Comparison of ENCODE assay signal across 1 cellular context in the genomic region with DNA sequence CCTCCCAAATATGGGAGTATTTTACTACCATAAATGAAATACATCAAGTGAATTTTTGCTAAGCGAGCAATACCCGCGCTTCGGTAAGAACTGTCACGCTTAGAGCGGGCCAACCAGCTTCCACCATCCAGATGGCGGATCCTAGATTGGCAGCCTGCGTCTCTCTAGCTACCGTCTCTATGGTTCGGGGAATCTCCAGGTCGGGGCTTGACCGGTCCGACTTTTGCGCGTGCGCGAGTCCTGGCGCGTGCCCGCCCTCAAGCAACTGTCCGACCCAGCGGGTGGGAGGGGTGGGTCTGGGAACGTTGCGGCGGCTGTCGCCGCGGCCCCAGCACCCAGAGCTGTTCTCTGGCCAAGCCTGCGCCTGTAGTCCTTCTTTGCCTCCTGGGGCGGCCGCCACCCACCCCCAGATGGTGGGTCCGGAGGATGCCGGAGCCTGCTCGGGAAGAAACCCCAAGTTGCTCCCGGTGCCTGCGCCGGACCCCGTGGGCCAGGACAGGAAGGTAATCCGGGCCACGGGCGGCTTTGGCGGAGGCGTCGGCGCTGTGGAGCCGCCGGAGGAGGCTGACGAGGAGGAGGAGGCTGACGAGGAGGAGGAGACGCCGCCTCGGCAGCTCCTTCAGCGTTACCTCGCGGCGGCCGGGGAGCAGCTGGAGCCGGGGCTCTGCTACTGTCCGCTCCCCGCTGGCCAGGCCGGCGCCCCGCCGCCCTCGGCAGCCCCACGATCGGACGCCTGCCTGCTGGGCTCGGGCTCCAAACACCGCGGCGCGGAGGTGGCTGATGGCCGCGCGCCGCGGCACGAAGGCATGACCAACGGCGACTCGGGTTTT.
TF ChIP-seq lines count a peak whose summit lies in the region.

A gene (plus strand): TSS at position 338 of the 830 bp plus-strand sequence. CDS start 73 bp downstream, at position 411.

TF ChIP-seq in HepG2, 621 proteins besides CTCF, POLR2A, EP300 and RAD21 (continued from another document and continues in another):
- TF ChIP-seq, protein P1, sequence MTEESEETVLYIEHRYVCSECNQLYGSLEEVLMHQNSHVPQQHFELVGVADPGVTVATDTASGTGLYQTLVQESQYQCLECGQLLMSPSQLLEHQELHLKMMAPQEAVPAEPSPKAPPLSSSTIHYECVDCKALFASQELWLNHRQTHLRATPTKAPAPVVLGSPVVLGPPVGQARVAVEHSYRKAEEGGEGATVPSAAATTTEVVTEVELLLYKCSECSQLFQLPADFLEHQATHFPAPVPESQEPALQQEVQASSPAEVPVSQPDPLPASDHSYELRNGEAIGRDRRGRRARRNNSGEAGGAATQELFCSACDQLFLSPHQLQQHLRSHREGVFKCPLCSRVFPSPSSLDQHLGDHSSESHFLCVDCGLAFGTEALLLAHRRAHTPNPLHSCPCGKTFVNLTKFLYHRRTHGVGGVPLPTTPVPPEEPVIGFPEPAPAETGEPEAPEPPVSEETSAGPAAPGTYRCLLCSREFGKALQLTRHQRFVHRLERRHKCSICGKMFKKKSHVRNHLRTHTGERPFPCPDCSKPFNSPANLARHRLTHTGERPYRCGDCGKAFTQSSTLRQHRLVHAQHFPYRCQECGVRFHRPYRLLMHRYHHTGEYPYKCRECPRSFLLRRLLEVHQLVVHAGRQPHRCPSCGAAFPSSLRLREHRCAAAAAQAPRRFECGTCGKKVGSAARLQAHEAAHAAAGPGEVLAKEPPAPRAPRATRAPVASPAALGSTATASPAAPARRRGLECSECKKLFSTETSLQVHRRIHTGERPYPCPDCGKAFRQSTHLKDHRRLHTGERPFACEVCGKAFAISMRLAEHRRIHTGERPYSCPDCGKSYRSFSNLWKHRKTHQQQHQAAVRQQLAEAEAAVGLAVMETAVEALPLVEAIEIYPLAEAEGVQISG (CRISPR knock-in tag; IDR thresholded peaks at IDR 0.05) = peak; percentile 99
- TF ChIP-seq, protein P2, sequence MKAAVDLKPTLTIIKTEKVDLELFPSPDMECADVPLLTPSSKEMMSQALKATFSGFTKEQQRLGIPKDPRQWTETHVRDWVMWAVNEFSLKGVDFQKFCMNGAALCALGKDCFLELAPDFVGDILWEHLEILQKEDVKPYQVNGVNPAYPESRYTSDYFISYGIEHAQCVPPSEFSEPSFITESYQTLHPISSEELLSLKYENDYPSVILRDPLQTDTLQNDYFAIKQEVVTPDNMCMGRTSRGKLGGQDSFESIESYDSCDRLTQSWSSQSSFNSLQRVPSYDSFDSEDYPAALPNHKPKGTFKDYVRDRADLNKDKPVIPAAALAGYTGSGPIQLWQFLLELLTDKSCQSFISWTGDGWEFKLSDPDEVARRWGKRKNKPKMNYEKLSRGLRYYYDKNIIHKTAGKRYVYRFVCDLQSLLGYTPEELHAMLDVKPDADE (CRISPR knock-in tag; IDR thresholded peaks at IDR 0.05) = no peak
- TF ChIP-seq, protein P3, sequence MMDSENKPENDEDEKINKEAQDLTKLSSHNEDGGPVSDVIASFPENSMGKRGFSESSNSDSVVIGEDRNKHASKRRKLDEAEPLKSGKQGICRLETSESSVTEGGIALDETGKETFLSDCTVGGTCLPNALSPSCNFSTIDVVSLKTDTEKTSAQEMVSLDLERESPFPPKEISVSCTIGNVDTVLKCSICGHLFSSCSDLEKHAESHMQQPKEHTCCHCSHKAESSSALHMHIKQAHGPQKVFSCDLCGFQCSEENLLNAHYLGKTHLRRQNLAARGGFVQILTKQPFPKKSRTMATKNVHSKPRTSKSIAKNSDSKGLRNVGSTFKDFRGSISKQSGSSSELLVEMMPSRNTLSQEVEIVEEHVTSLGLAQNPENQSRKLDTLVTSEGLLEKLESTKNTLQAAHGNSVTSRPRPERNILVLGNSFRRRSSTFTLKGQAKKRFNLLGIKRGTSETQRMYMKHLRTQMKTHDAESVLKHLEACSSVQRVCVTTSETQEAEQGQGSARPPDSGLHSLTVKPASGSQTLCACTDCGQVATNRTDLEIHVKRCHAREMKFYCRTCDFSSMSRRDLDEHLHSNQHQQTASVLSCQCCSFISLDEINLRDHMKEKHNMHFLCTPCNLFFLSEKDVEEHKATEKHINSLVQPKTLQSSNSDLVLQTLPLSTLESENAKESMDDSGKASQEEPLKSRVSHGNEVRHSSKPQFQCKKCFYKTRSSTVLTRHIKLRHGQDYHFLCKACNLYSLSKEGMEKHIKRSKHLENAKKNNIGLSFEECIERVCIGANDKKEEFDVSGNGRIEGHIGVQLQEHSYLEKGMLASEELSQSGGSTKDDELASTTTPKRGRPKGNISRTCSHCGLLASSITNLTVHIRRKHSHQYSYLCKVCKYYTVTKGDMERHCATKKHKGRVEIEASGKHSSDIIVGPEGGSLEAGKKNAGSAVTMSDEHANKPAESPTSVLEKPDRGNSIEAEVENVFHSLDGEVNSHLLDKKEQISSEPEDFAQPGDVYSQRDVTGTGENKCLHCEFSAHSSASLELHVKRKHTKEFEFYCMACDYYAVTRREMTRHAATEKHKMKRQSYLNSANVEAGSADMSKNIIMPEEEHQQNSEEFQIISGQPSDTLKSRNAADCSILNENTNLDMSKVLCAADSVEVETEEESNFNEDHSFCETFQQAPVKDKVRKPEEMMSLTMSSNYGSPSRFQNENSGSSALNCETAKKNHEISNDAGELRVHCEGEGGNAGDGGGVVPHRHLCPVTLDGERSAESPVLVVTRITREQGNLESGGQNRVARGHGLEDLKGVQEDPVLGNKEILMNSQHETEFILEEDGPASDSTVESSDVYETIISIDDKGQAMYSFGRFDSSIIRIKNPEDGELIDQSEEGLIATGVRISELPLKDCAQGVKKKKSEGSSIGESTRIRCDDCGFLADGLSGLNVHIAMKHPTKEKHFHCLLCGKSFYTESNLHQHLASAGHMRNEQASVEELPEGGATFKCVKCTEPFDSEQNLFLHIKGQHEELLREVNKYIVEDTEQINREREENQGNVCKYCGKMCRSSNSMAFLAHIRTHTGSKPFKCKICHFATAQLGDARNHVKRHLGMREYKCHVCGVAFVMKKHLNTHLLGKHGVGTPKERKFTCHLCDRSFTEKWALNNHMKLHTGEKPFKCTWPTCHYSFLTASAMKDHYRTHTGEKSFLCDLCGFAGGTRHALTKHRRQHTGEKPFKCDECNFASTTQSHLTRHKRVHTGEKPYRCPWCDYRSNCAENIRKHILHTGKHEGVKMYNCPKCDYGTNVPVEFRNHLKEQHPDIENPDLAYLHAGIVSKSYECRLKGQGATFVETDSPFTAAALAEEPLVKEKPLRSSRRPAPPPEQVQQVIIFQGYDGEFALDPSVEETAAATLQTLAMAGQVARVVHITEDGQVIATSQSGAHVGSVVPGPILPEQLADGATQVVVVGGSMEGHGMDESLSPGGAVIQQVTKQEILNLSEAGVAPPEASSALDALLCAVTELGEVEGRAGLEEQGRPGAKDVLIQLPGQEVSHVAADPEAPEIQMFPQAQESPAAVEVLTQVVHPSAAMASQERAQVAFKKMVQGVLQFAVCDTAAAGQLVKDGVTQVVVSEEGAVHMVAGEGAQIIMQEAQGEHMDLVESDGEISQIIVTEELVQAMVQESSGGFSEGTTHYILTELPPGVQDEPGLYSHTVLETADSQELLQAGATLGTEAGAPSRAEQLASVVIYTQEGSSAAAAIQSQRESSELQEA (CRISPR knock-in tag; IDR thresholded peaks at IDR 0.05; ENCODE audit: not compliant biosample characterization) = no peak
- no peak for TF ChIP-seq ZNF354B (CRISPR knock-in tag; IDR thresholded peaks at IDR 0.05)
- TF ChIP-seq, protein P4, sequence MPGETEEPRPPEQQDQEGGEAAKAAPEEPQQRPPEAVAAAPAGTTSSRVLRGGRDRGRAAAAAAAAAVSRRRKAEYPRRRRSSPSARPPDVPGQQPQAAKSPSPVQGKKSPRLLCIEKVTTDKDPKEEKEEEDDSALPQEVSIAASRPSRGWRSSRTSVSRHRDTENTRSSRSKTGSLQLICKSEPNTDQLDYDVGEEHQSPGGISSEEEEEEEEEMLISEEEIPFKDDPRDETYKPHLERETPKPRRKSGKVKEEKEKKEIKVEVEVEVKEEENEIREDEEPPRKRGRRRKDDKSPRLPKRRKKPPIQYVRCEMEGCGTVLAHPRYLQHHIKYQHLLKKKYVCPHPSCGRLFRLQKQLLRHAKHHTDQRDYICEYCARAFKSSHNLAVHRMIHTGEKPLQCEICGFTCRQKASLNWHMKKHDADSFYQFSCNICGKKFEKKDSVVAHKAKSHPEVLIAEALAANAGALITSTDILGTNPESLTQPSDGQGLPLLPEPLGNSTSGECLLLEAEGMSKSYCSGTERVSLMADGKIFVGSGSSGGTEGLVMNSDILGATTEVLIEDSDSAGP (CRISPR knock-in tag; IDR thresholded peaks at IDR 0.05; ENCODE audit: borderline replicate concordance) = peak; percentile 72; the same call in 1 of the 2 replicates
- TF ChIP-seq ZNF773 (CRISPR knock-in tag; IDR thresholded peaks at IDR 0.05; ENCODE audit: borderline replicate concordance) = no peak; the same call in 1 of the 2 replicates
- TF ChIP-seq SP1 (IDR thresholded peaks at IDR 0.05) = no peak
- TF ChIP-seq SP1 (CRISPR knock-in tag; IDR thresholded peaks at IDR 0.05) = peak; percentile 44; the same call in 1 of the 2 replicates
- TF ChIP-seq HOXA3 (CRISPR knock-in tag; IDR thresholded peaks at IDR 0.05) = peak; percentile 90
- TF ChIP-seq, protein P5, sequence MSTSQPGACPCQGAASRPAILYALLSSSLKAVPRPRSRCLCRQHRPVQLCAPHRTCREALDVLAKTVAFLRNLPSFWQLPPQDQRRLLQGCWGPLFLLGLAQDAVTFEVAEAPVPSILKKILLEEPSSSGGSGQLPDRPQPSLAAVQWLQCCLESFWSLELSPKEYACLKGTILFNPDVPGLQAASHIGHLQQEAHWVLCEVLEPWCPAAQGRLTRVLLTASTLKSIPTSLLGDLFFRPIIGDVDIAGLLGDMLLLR (CRISPR knock-in tag; IDR thresholded peaks at IDR 0.05) = peak; percentile 56
- TF ChIP-seq, protein P6, sequence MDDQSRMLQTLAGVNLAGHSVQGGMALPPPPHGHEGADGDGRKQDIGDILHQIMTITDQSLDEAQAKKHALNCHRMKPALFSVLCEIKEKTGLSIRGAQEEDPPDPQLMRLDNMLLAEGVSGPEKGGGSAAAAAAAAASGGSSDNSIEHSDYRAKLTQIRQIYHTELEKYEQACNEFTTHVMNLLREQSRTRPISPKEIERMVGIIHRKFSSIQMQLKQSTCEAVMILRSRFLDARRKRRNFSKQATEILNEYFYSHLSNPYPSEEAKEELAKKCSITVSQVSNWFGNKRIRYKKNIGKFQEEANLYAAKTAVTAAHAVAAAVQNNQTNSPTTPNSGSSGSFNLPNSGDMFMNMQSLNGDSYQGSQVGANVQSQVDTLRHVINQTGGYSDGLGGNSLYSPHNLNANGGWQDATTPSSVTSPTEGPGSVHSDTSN (CRISPR knock-in tag; IDR thresholded peaks at IDR 0.05; ENCODE audit: borderline replicate concordance) = 0 out of 2 replicates have a peak, but pooled peaks have one; percentile 51
- TF ChIP-seq JARID2 (CRISPR knock-in tag; IDR thresholded peaks at IDR 0.05; ENCODE audit: insufficient replicate concordance) = peak; percentile 46
- peak; percentile 11; the same call in 1 of the 2 replicates for TF ChIP-seq FOXA3 (CRISPR knock-in tag; IDR thresholded peaks at IDR 0.05)
- TF ChIP-seq TMF1 (CRISPR knock-in tag; IDR thresholded peaks at IDR 0.05; ENCODE audit: low read depth) = peak; percentile 43; the same call in 1 of the 2 replicates
- no peak for TF ChIP-seq NFE2 (CRISPR knock-in tag; IDR thresholded peaks at IDR 0.05)
- TF ChIP-seq ZNF567 (CRISPR knock-in tag; IDR thresholded peaks at IDR 0.05; ENCODE audit: borderline replicate concordance) = no peak
- TF ChIP-seq, protein P7, sequence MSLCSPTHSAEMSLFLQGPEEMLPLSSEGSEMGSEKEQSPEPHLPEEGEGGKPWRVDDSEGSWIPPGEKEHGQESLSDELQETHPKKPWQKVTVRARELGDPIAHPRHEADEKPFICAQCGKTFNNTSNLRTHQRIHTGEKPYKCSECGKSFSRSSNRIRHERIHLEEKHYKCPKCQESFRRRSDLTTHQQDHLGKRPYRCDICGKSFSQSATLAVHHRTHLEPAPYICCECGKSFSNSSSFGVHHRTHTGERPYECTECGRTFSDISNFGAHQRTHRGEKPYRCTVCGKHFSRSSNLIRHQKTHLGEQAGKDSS (CRISPR knock-in tag; IDR thresholded peaks at IDR 0.05; ENCODE audit: borderline replicate concordance, low read depth) = no peak; the same call in 1 of the 2 replicates
- peak; percentile 70 for TF ChIP-seq NFYC (CRISPR knock-in tag; IDR thresholded peaks at IDR 0.05)
- 0 out of 2 replicates have a peak, but pooled peaks have one; percentile 52 for TF ChIP-seq RFXANK (CRISPR knock-in tag; IDR thresholded peaks at IDR 0.05)
- TF ChIP-seq, protein P8, sequence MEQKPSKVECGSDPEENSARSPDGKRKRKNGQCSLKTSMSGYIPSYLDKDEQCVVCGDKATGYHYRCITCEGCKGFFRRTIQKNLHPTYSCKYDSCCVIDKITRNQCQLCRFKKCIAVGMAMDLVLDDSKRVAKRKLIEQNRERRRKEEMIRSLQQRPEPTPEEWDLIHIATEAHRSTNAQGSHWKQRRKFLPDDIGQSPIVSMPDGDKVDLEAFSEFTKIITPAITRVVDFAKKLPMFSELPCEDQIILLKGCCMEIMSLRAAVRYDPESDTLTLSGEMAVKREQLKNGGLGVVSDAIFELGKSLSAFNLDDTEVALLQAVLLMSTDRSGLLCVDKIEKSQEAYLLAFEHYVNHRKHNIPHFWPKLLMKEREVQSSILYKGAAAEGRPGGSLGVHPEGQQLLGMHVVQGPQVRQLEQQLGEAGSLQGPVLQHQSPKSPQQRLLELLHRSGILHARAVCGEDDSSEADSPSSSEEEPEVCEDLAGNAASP (CRISPR knock-in tag; IDR thresholded peaks at IDR 0.05; ENCODE audit: borderline replicate concordance) = 0 out of 2 replicates have a peak, but pooled peaks have one; percentile 17
- no peak for TF ChIP-seq ELF4 (CRISPR knock-in tag; IDR thresholded peaks at IDR 0.05; ENCODE audit: borderline replicate concordance)
- TF ChIP-seq ZNF253 (CRISPR knock-in tag; IDR thresholded peaks at IDR 0.05; ENCODE audit: borderline replicate concordance) = no peak
- peak; percentile 42; the same call in 1 of the 2 replicates for TF ChIP-seq ZNF772 (CRISPR knock-in tag; IDR thresholded peaks at IDR 0.05)
- TF ChIP-seq, protein P9, sequence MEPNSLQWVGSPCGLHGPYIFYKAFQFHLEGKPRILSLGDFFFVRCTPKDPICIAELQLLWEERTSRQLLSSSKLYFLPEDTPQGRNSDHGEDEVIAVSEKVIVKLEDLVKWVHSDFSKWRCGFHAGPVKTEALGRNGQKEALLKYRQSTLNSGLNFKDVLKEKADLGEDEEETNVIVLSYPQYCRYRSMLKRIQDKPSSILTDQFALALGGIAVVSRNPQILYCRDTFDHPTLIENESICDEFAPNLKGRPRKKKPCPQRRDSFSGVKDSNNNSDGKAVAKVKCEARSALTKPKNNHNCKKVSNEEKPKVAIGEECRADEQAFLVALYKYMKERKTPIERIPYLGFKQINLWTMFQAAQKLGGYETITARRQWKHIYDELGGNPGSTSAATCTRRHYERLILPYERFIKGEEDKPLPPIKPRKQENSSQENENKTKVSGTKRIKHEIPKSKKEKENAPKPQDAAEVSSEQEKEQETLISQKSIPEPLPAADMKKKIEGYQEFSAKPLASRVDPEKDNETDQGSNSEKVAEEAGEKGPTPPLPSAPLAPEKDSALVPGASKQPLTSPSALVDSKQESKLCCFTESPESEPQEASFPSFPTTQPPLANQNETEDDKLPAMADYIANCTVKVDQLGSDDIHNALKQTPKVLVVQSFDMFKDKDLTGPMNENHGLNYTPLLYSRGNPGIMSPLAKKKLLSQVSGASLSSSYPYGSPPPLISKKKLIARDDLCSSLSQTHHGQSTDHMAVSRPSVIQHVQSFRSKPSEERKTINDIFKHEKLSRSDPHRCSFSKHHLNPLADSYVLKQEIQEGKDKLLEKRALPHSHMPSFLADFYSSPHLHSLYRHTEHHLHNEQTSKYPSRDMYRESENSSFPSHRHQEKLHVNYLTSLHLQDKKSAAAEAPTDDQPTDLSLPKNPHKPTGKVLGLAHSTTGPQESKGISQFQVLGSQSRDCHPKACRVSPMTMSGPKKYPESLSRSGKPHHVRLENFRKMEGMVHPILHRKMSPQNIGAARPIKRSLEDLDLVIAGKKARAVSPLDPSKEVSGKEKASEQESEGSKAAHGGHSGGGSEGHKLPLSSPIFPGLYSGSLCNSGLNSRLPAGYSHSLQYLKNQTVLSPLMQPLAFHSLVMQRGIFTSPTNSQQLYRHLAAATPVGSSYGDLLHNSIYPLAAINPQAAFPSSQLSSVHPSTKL (CRISPR knock-in tag; IDR thresholded peaks at IDR 0.05) = peak; percentile 50; the same call in 1 of the 2 replicates
